In genomic region chr1:82227286-82227685, GRCh38 we compare ENCODE assay signal across 16 cellular contexts.
DNase-seq lines count a peak whose midpoint lies in the region; ATAC-seq and TF ChIP-seq lines count a peak whose summit lies in the region.
"Had no signal": no experiment of that assay in that cellular context is flagged by ENCODE, and none has a peak within 500 bp of the region (broad histone marks: within the 10 kb centered on the region; RNA-seq: fewer than 3 reads in every experiment).

No MANE protein-coding gene starts in this region.

- H3K27ac ChIP-seq in ACC112 (ENCODE audit: low read depth, low read length) (peak overlapping the region; percentile 76), HL-60 (replicated peaks) (peak overlapping the region; percentile 29; the same call in 1 of the 2 replicates), breast epithelium (peak overlapping the region; percentile 57 to 58), neuronal stem cell (replicated peaks; ENCODE audit: low read length) (no peak overlapping the region), spleen (no peak overlapping the region)
- H3K27ac ChIP-seq: body of pancreas had no signal

- no peak overlapping the region for H3K23ac ChIP-seq in neuronal stem cell (ENCODE audit: low read depth, low read length, poor library complexity)

- TF ChIP-seq POLR2A in breast epithelium (IDR thresholded peaks at IDR 0.05) (no peak), spleen (IDR thresholded peaks at IDR 0.05) (no peak)

- H2AK5ac ChIP-seq in neuronal stem cell (ENCODE audit: low read depth, low read length): no peak overlapping the region

- H3K4me2 ChIP-seq in neuronal stem cell (ENCODE audit: insufficient read depth, low read length, poor library complexity, severe bottlenecking): no peak overlapping the region

- no CpG with 5 or more reads among the region's 1 CpG for WGBS in neuronal stem cell (ENCODE audit: extremely low coverage in 2 of 2, insufficient read length in 2 of 2, insufficient replicate concordance in 1 of 2), 2 donors
- 64 to 95% (median 81%) methylated on average over 1 of the region's 1 CpG for WGBS in spleen, 5 donors

- H3K27me3 ChIP-seq in ACC112 (ENCODE audit: insufficient read depth, low read length): no peaks in the 10 kb centered on the region
- H3K27me3 ChIP-seq in HL-60 (ENCODE audit: insufficient read depth, poor library complexity, severe bottlenecking): no peaks in the 10 kb centered on the region
- no peaks in the 10 kb centered on the region for H3K27me3 ChIP-seq in breast epithelium
- no peaks in the 10 kb centered on the region for H3K27me3 ChIP-seq in neuronal stem cell (ENCODE audit: control insufficient read depth in 3 of 3, insufficient read depth in 3 of 3, low read depth in 1 of 3, low read length in 3 of 3)
- no peaks in the 10 kb centered on the region for H3K27me3 ChIP-seq in spleen (replicated peaks in 1 of 7)
- H3K27me3 ChIP-seq: body of pancreas, heart right ventricle had no signal

- no peak for DNase-seq in HL-60 (ENCODE audit: low read depth in 1 of 2, low spot score in 1 of 2)
- no peak for DNase-seq in breast epithelium (ENCODE audit: low spot score in 2 of 2)
- no peak for DNase-seq in neuronal stem cell (ENCODE audit: low spot score)
- no peak for DNase-seq in spleen
- DNase-seq in NCI-H1105 (lab: John Stamatoyannopoulos, UW): no peak
- DNase-seq in Ammon's horn (ENCODE audit: low spot score): no peak
- DNase-seq: activated CD4-positive, alpha-beta T cell treated with anti-CD3 and anti-CD28 coated beads, Interleukin-2, amount 10 ng/mL, durations not matched to agents 24 days and 14 days; activated naive CD4-positive, alpha-beta T cell; GDM1; heart right ventricle; HFFc6; NCI-H187; RPMI8226 had no signal

- TF ChIP-seq CTCF in HL-60 (IDR thresholded peaks at IDR 0.05; ENCODE audit: insufficient read depth, low read length): no peak
- TF ChIP-seq CTCF in breast epithelium (IDR thresholded peaks at IDR 0.05): no peak
- no peak for TF ChIP-seq CTCF in spleen (IDR thresholded peaks at IDR 0.05 in 8 of 11, conservative IDR thresholded peaks at IDR 0.05 in 3 of 11)

- no peak overlapping the region for H4K8ac ChIP-seq in neuronal stem cell (ENCODE audit: low read depth, low read length)

- intact Hi-C loops in breast epithelium (cut with DNase I; ENCODE audit: low total_unique reads): no loop called here
- intact Hi-C loops in spleen (cut with DNase I; ENCODE audit: low total_unique reads): no loop called here

- no peak overlapping the region for H2BK5ac ChIP-seq in neuronal stem cell (ENCODE audit: low read length)

- H3K18ac ChIP-seq in neuronal stem cell (ENCODE audit: low read length): no peak overlapping the region

- no peak overlapping the region for H2BK120ac ChIP-seq in neuronal stem cell (ENCODE audit: low read depth, low read length)

- H3K4me1 ChIP-seq in ACC112 (ENCODE audit: control insufficient read depth, insufficient read depth, low read length, unreplicated experiment) (peaks cover 33% of the 10 kb centered on the region), breast epithelium (peaks cover 4 to 15% of the 10 kb centered on the region in 2 donors), neuronal stem cell (ENCODE audit: control insufficient read depth in 2 of 2, insufficient read depth in 1 of 2, low read depth in 1 of 2, low read length in 2 of 2) (peaks cover 3 to 10% of the 10 kb centered on the region in 2 donors), spleen (peaks cover 0 to 17% (median 0%) of the 10 kb centered on the region in 6 donors)

- no peak for ATAC-seq in GM19023 (IDR thresholded peaks at IDR 0.05; ENCODE audit: unreplicated experiment)
- ATAC-seq: body of pancreas had no signal

- no peak overlapping the region for H2BK15ac ChIP-seq in neuronal stem cell (ENCODE audit: low read length)

- H2AFZ ChIP-seq in ACC112 (ENCODE audit: low read length, unreplicated experiment) (peak overlapping the region; percentile 16), neuronal stem cell (ENCODE audit: low read length) (peak overlapping the region; percentile 78)

- no peak overlapping the region for H2BK12ac ChIP-seq in neuronal stem cell (ENCODE audit: low read length)

- no peak overlapping the region for H3K9ac ChIP-seq in neuronal stem cell (ENCODE audit: low read depth, low read length, poor library complexity)

- H4K91ac ChIP-seq in neuronal stem cell (ENCODE audit: low read depth, low read length, poor library complexity): no peak overlapping the region

- no peaks in the 10 kb centered on the region for H3K79me1 ChIP-seq in neuronal stem cell (ENCODE audit: low read depth, low read length)

- no peak overlapping the region for H3K4ac ChIP-seq in neuronal stem cell (ENCODE audit: low read length)

- H3K36me3 ChIP-seq in ACC112 (ENCODE audit: insufficient read depth, low read length) (no peaks in the 10 kb centered on the region), breast epithelium (no peaks in the 10 kb centered on the region), neuronal stem cell (replicated peaks in 1 of 2; ENCODE audit: control insufficient read depth in 2 of 2, insufficient read depth in 2 of 2, low read length in 2 of 2) (no peaks in the 10 kb centered on the region), spleen (no peaks in the 10 kb centered on the region)
- H3K36me3 ChIP-seq: heart right ventricle had no signal

- no peaks in the 10 kb centered on the region for H3K79me2 ChIP-seq in ACC112 (ENCODE audit: control insufficient read depth, insufficient read depth, low read length, unreplicated experiment)

- peak overlapping the region; percentile 1; the same call in 1 of the 2 replicates for H3K4me3 ChIP-seq in ACC112 (ENCODE audit: low read depth, low read length)
- H3K4me3 ChIP-seq in HL-60 (replicated peaks; ENCODE audit: insufficient read depth, low read length): no peak overlapping the region
- no peak overlapping the region for H3K4me3 ChIP-seq in breast epithelium
- no peak overlapping the region for H3K4me3 ChIP-seq in neuronal stem cell (ENCODE audit: low read length in 2 of 2)
- H3K4me3 ChIP-seq in spleen: no peak overlapping the region
- H3K4me3 ChIP-seq: body of pancreas, heart right ventricle had no signal

- H3K9me3 ChIP-seq in breast epithelium (no peaks in the 10 kb centered on the region), neuronal stem cell (replicated peaks in 1 of 2; ENCODE audit: control insufficient read depth in 2 of 2, insufficient read depth in 1 of 2, low read depth in 1 of 2, low read length in 2 of 2) (no peaks in the 10 kb centered on the region), spleen (no peaks in the 10 kb centered on the region)
- H3K9me3 ChIP-seq: body of pancreas, heart right ventricle had no signal

- no peak overlapping the region for H3K14ac ChIP-seq in neuronal stem cell (ENCODE audit: low read length)

Comparison
In these comparisons a context has a peak if more than half of its experiments do, and no peak if none do; other contexts are left out.
1. H3K27ac ChIP-seq: peak in ACC112 (single experiment), HL-60 (single experiment) and breast epithelium (2 of 2); none in neuronal stem cell (single experiment) and spleen (0 of 8).